2 cellular contexts compared by ENCODE assay signal in the genomic region with DNA sequence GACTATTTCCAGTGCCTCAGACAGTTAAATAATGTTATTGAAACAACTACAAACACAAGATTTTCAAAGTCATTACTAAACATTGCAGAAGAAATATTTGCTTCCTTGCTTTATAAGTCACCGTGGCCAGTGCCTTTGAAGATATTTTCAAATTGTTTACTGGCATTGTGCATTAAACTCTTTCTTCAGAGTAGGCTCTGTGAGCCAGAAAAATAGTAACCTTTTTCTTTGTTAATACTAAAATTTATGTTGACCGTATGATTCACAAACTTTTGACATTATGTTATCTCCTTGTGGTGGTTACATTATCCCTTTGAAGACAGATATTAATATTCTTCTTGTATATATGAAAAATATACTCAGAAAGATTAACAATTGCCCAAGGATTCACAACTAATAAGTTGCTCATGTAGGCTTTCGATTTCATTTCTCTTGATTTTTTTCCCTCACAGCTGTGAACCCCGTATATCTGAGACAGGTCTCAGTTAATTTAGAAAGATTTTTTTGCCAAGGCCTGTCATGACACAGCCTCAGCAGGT.
A peak's percentile ranks its signal among the peaks of the same experiment; 100 is the strongest.
TF ChIP-seq lines count a peak whose summit lies in the region.

No MANE protein-coding gene starts in this region.

TF ChIP-seq in A549, 52 proteins besides CTCF, POLR2A, EP300 and RAD21 (continued from another document):
- TF ChIP-seq, protein P1, sequence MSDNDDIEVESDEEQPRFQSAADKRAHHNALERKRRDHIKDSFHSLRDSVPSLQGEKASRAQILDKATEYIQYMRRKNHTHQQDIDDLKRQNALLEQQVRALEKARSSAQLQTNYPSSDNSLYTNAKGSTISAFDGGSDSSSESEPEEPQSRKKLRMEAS (IDR thresholded peaks at IDR 0.05) = no peak
- no peak for TF ChIP-seq MYC (IDR thresholded peaks at IDR 0.05; ENCODE audit: borderline replicate concordance, low read length)
- TF ChIP-seq CEBPB (IDR thresholded peaks at IDR 0.05) = peak in 1 of 2 experiments; percentile 21; a peak in 1 of 4 replicates
- no peak for TF ChIP-seq ZSCAN20 (CRISPR knock-in tag; IDR thresholded peaks at IDR 0.05)
- no peak for TF ChIP-seq ESRRA (IDR thresholded peaks at IDR 0.05; ENCODE audit: borderline replicate concordance, low read length)
- TF ChIP-seq JUNB (IDR thresholded peaks at IDR 0.05) = peak; percentile 71
- TF ChIP-seq ZC3H11A (IDR thresholded peaks at IDR 0.05) = no peak
- TF ChIP-seq FOSL2 (IDR thresholded peaks at IDR 0.05) = peak; percentile 49; the same call in 1 of the 2 replicates
- TF ChIP-seq FOSL2 (CRISPR knock-in tag; IDR thresholded peaks at IDR 0.05) = no peak
- TF ChIP-seq HDAC2 (IDR thresholded peaks at IDR 0.05) = no peak

TF ChIP-seq in WTC11, 78 proteins besides CTCF, POLR2A, EP300 and RAD21 (continued from another document):
- no peak for TF ChIP-seq HMGA2 (CRISPR knock-in tag; IDR thresholded peaks at IDR 0.05)
- TF ChIP-seq, protein P2, sequence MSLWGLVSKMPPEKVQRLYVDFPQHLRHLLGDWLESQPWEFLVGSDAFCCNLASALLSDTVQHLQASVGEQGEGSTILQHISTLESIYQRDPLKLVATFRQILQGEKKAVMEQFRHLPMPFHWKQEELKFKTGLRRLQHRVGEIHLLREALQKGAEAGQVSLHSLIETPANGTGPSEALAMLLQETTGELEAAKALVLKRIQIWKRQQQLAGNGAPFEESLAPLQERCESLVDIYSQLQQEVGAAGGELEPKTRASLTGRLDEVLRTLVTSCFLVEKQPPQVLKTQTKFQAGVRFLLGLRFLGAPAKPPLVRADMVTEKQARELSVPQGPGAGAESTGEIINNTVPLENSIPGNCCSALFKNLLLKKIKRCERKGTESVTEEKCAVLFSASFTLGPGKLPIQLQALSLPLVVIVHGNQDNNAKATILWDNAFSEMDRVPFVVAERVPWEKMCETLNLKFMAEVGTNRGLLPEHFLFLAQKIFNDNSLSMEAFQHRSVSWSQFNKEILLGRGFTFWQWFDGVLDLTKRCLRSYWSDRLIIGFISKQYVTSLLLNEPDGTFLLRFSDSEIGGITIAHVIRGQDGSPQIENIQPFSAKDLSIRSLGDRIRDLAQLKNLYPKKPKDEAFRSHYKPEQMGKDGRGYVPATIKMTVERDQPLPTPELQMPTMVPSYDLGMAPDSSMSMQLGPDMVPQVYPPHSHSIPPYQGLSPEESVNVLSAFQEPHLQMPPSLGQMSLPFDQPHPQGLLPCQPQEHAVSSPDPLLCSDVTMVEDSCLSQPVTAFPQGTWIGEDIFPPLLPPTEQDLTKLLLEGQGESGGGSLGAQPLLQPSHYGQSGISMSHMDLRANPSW (CRISPR knock-in tag; conservative IDR thresholded peaks at IDR 0.05; ENCODE audit: low read depth) = no peak
